1 cellular context compared by ENCODE assay signal in genomic region chr17:47875011-47875471, GRCh38.
TF ChIP-seq lines count a peak whose summit lies in the region.

No MANE protein-coding gene starts in this region.

TF ChIP-seq in IMR-90, 13 proteins besides CTCF, POLR2A, EP300 and RAD21:
- no peak for TF ChIP-seq MAZ (IDR thresholded peaks at IDR 0.05; ENCODE audit: borderline replicate concordance, low read depth, low read length)
- TF ChIP-seq NFE2L2 (IDR thresholded peaks at IDR 0.05; ENCODE audit: low read depth, low read length): no peak
- no peak for TF ChIP-seq RFX5 (IDR thresholded peaks at IDR 0.05; ENCODE audit: low read depth, low read length)
- no peak for TF ChIP-seq FOS (IDR thresholded peaks at IDR 0.05; ENCODE audit: low read depth, low read length)
- no peak for TF ChIP-seq CEBPB (IDR thresholded peaks at IDR 0.05; ENCODE audit: low read depth, low read length)
- TF ChIP-seq MAFK (IDR thresholded peaks at IDR 0.05; ENCODE audit: low read depth, low read length): no peak
- TF ChIP-seq SMC3 (IDR thresholded peaks at IDR 0.05; ENCODE audit: low read depth, low read length): no peak
